16 cellular contexts compared by ENCODE assay signal in genomic region chr21:31909153-31909771, GRCh38. TPM values are rescaled to one million over a fixed set of nuclear protein-coding genes. Genes with fewer than 3 reads are reported as not detected.
DNase-seq lines count a peak whose midpoint lies in the region; ATAC-seq lines count a peak whose summit lies in the region.
"Had no signal": no experiment of that assay in that cellular context is flagged by ENCODE, and none has a peak within 500 bp of the region (broad histone marks: within the 10 kb centered on the region; RNA-seq: fewer than 3 reads in every experiment).

No MANE protein-coding gene starts in this region.

- WGBS in trophoblast cell (ENCODE audit: extremely low coverage, insufficient coverage, insufficient read length): no CpG with 5 or more reads among the region's 11 CpGs

- peaks cover 3% of the 10 kb centered on the region for H3K79me1 ChIP-seq in trophoblast cell (ENCODE audit: low read length)

- H3K27me3 ChIP-seq in H7 (ENCODE audit: control insufficient read depth, insufficient read depth, low read length) (no peaks in the 10 kb centered on the region), NT2/D1 (ENCODE audit: insufficient read depth, insufficient read length) (no peaks in the 10 kb centered on the region), trophoblast cell (ENCODE audit: insufficient read depth, low read length) (no peaks in the 10 kb centered on the region)
- H3K27me3 ChIP-seq: BE2C had no signal

- no peak overlapping the region for H4K12ac ChIP-seq in trophoblast cell (ENCODE audit: low read depth, low read length)

- no peak overlapping the region for H3K4me3 ChIP-seq in H7 (ENCODE audit: insufficient read depth, low read depth, low read length)
- no peak overlapping the region for H3K4me3 ChIP-seq in NT2/D1 (ENCODE audit: insufficient read length, low read depth)
- H3K4me3 ChIP-seq in trophoblast cell (ENCODE audit: low read depth, low read length): no peak overlapping the region
- H3K4me3 ChIP-seq: gastrocnemius medialis had no signal

- no peaks in the 10 kb centered on the region for H3K79me2 ChIP-seq in trophoblast cell (ENCODE audit: control insufficient read depth, insufficient read depth, low read length, poor library complexity)
- H3K79me2 ChIP-seq: parathyroid adenoma had no signal

- no peak overlapping the region for H2BK120ac ChIP-seq in trophoblast cell (ENCODE audit: insufficient read depth, low read length, poor library complexity)

- DNase-seq in H7 (peak; percentile 63), NT2/D1 (ENCODE audit: low read depth, low spot score) (no peak), iPS-NIHi7 (ENCODE audit: extremely low spot score) (peak; percentile 29), trophoblast cell (peak; percentile 78 to 89), Right ventricle myocardium inferior (ENCODE audit: missing footprints) (no peak)
- DNase-seq in activated T-cell treated with anti-CD3 and anti-CD28 coated beads, Interleukin-2, amount 50 U/mL, for 1 hour: no peak
- DNase-seq: BE2C, DMS153, gastrocnemius medialis, NCI-H2171, small intestine, T-helper 2 cell had no signal

- intact Hi-C loops in Right ventricle myocardium inferior (cut with DNase I): no loop called here

- no peak overlapping the region for H2BK12ac ChIP-seq in trophoblast cell (ENCODE audit: low read length)

- H3K4me2 ChIP-seq in trophoblast cell (ENCODE audit: low read length): peak overlapping the region; percentile 9

- H4K91ac ChIP-seq in trophoblast cell (ENCODE audit: low read depth, low read length): no peak overlapping the region

- H3K9ac ChIP-seq in NT2/D1 (ENCODE audit: insufficient read length, low read depth) (peak overlapping the region; percentile 42), trophoblast cell (ENCODE audit: low read length) (no peak overlapping the region)
- H3K9ac ChIP-seq: parathyroid adenoma had no signal

- no peaks in the 10 kb centered on the region; the same call in 1 of the 2 replicates for H3K9me3 ChIP-seq in NT2/D1 (ENCODE audit: insufficient read depth, low read length)
- peaks cover 2% of the 10 kb centered on the region for H3K9me3 ChIP-seq in trophoblast cell (ENCODE audit: insufficient read depth, low read depth, low read length)
- H3K9me3 ChIP-seq: BE2C, gastrocnemius medialis had no signal

- no peak overlapping the region for H3K18ac ChIP-seq in trophoblast cell (ENCODE audit: low read length)

- no peak overlapping the region for H3K4ac ChIP-seq in trophoblast cell (ENCODE audit: low read depth, low read length)

- H2AK5ac ChIP-seq in trophoblast cell (ENCODE audit: low read length): no peak overlapping the region

- H2BK5ac ChIP-seq in trophoblast cell (ENCODE audit: low read depth, low read length, poor library complexity): no peak overlapping the region

- H3K14ac ChIP-seq in trophoblast cell (ENCODE audit: low read length): no peak overlapping the region

- H2AFZ ChIP-seq in trophoblast cell (ENCODE audit: insufficient read depth, low read length, poor library complexity): no peak overlapping the region
- H2AFZ ChIP-seq: parathyroid adenoma had no signal

- peaks cover 41% of the 10 kb centered on the region for H3K4me1 ChIP-seq in NT2/D1 (ENCODE audit: insufficient read depth, insufficient read length)
- peaks cover 23% of the 10 kb centered on the region in 2 experiments for H3K4me1 ChIP-seq in trophoblast cell (ENCODE audit: control insufficient read depth in 1 of 2, insufficient read depth in 2 of 2, low read length in 2 of 2)
- H3K4me1 ChIP-seq: BE2C, parathyroid adenoma had no signal

- H4K8ac ChIP-seq in trophoblast cell (ENCODE audit: low read depth, low read length): no peak overlapping the region

- no peak for ATAC-seq in HG03521 (IDR thresholded peaks at IDR 0.05; ENCODE audit: unreplicated experiment)
- no peak for ATAC-seq in Right ventricle myocardium inferior
- ATAC-seq: gastrocnemius medialis had no signal

- no peak overlapping the region for H3K23ac ChIP-seq in trophoblast cell (ENCODE audit: low read length)

- H3K36me3 ChIP-seq in H7 (replicated peaks; ENCODE audit: control insufficient read depth, insufficient read depth, low read length) (no peaks in the 10 kb centered on the region), NT2/D1 (ENCODE audit: insufficient read depth, insufficient read length, low read length) (no peaks in the 10 kb centered on the region), trophoblast cell (ENCODE audit: control insufficient read depth in 1 of 2, insufficient read depth in 2 of 2, low read length in 2 of 2) (no peaks in the 10 kb centered on the region)
- H3K36me3 ChIP-seq: BE2C, gastrocnemius medialis had no signal

- H3K27ac ChIP-seq in trophoblast cell (ENCODE audit: low read depth, low read length): no peak overlapping the region
- H3K27ac ChIP-seq: epithelial cell of prostate, gastrocnemius medialis, parathyroid adenoma, RWPE1 had no signal

RNA-seq across cellular contexts. Expression of gene HUNK, which starts 36.4 kb away (rescaled TPM):
- total RNA-seq in H7 (2014; rRNA removed; shearing (Covaris generic)): 3.2 and 6.8 TPM in 2 replicates
- 4.4 and 4.7 TPM in 2 replicates for polyA plus RNA-seq in trophoblast cell (2013)
- 0.08 TPM for total RNA-seq in Right ventricle myocardium inferior

Comparison
In these comparisons a context has a peak if more than half of its experiments do, and no peak if none do; other contexts are left out.
1. DNase-seq: peak in H7 (single experiment), iPS-NIHi7 (single experiment) and trophoblast cell (2 of 2); none in NT2/D1 (single experiment), activated T-cell treated with anti-CD3 and anti-CD28 coated beads, Interleukin-2, amount 50 U/mL, for 1 hour (single experiment) and Right ventricle myocardium inferior (single experiment).